Comparison of ENCODE assay signal across 8 cellular contexts in genomic region chr1:227787513-227788278, GRCh38. TPM values are rescaled to one million over a fixed set of nuclear protein-coding genes. Genes with fewer than 3 reads are reported as not detected.
DNase-seq lines count a peak whose midpoint lies in the region; ATAC-seq and TF ChIP-seq lines count a peak whose summit lies in the region.

No MANE protein-coding gene starts in this region.

- H3K36me3 Mint-ChIP-seq in activated naive CD8-positive, alpha-beta T cell treated with anti-CD3 and anti-CD28 coated beads, Interleukin-2, amount 50 U/mL, for 24 hours (ENCODE audit: low read depth): no peaks in the 10 kb centered on the region
- peaks cover 3% of the 10 kb centered on the region for H3K36me3 Mint-ChIP-seq in type B pancreatic cell

- 0 out of 2 replicates have a peak overlapping the region, but pooled peaks have one; percentile 17 for H3K9ac ChIP-seq in SU-DHL-6 (ENCODE audit: low read length)

- no peaks in the 10 kb centered on the region for H3K27me3 ChIP-seq in SU-DHL-6 (ENCODE audit: low read length)

- intact Hi-C loops in cardiac septum (cut with DNase I): loop anchor here (2.0 to 5.0 kb wide), 2 partner anchors 50 to 159 kb away; partner anchors contain the start of genes JMJD4, SNAP47 and WNT9A

- H3K27ac ChIP-seq in SU-DHL-6 (ENCODE audit: low read depth, low read length): no peak overlapping the region

- no peaks in the 10 kb centered on the region for H3K79me2 ChIP-seq in SU-DHL-6 (ENCODE audit: insufficient read depth, low read length)

- peak; percentile 91 for ATAC-seq in HG02678 (IDR thresholded peaks at IDR 0.05; ENCODE audit: unreplicated experiment)
- ATAC-seq in activated naive CD8-positive, alpha-beta T cell treated with anti-CD3 and anti-CD28 coated beads, Interleukin-2, amount 50 U/mL, for 24 hours: peak; percentile 94

- H3K4me3 Mint-ChIP-seq in activated naive CD8-positive, alpha-beta T cell treated with anti-CD3 and anti-CD28 coated beads, Interleukin-2, amount 50 U/mL, for 24 hours: peak overlapping the region; percentile 70
- H3K4me3 Mint-ChIP-seq in type B pancreatic cell: peak overlapping the region; percentile 83

- H3K4me1 Mint-ChIP-seq in activated naive CD8-positive, alpha-beta T cell treated with anti-CD3 and anti-CD28 coated beads, Interleukin-2, amount 50 U/mL, for 24 hours: peaks cover 18% of the 10 kb centered on the region
- peaks cover 9% of the 10 kb centered on the region for H3K4me1 Mint-ChIP-seq in type B pancreatic cell (ENCODE audit: unreplicated experiment)

- no peaks in the 10 kb centered on the region for H3K36me3 ChIP-seq in SU-DHL-6 (ENCODE audit: low read length)

- H2AFZ ChIP-seq in SU-DHL-6 (ENCODE audit: low read depth, low read length, severe bottlenecking): no peak overlapping the region

- H3K9me2 ChIP-seq in SU-DHL-6 (replicated peaks; ENCODE audit: insufficient read depth, low read length): no peaks in the 10 kb centered on the region

- no peak for TF ChIP-seq CTCF in GM12875 (IDR thresholded peaks at IDR 0.05; ENCODE audit: borderline replicate concordance, insufficient read depth, low read depth, low read length)
- TF ChIP-seq CTCF in SU-DHL-6 (IDR thresholded peaks at IDR 0.05; ENCODE audit: insufficient read depth, low read length, poor library complexity, severe bottlenecking): no peak
- no peak for TF ChIP-seq CTCF in type B pancreatic cell (conservative IDR thresholded peaks at IDR 0.05)

- H3K4me3 ChIP-seq in GM12875 (ENCODE audit: low read depth, low read length): peak overlapping the region; percentile 53
- H3K4me3 ChIP-seq in SU-DHL-6 (ENCODE audit: insufficient read depth, low read length, poor library complexity, severe bottlenecking): peak overlapping the region; percentile 1

- H3K27ac Mint-ChIP-seq in activated naive CD8-positive, alpha-beta T cell treated with anti-CD3 and anti-CD28 coated beads, Interleukin-2, amount 50 U/mL, for 24 hours: no peak overlapping the region
- peak overlapping the region; percentile 79 for H3K27ac Mint-ChIP-seq in type B pancreatic cell

- DNase-seq in NCI-H1105 treated with DMSO at 0.1 percent for 48 hours (lab: John Stamatoyannopoulos, UW) (peak; percentile 78), cardiac septum (ENCODE audit: low spot score) (peak; percentile 94), pons (ENCODE audit: low spot score) (peak; percentile 59), type B pancreatic cell (ENCODE audit: extremely low spot score, unreplicated experiment) (peak; percentile 91)
- DNase-seq in activated naive CD8-positive, alpha-beta T cell treated with anti-CD3 and anti-CD28 coated beads, Interleukin-2, amount 50 U/mL, for 24 hours: peak; percentile 90

- no peaks in the 10 kb centered on the region for H3K9me3 ChIP-seq in SU-DHL-6 (ENCODE audit: insufficient read depth, low read length)

- no peaks in the 10 kb centered on the region for H3K9me3 Mint-ChIP-seq in activated naive CD8-positive, alpha-beta T cell treated with anti-CD3 and anti-CD28 coated beads, Interleukin-2, amount 50 U/mL, for 24 hours
- no peaks in the 10 kb centered on the region for H3K9me3 Mint-ChIP-seq in type B pancreatic cell

- H4K20me1 ChIP-seq in SU-DHL-6 (ENCODE audit: low read depth, low read length): no peaks in the 10 kb centered on the region

- H3F3A ChIP-seq in SU-DHL-6 (ENCODE audit: insufficient read depth): no peaks in the 10 kb centered on the region

- H3K27me3 Mint-ChIP-seq in activated naive CD8-positive, alpha-beta T cell treated with anti-CD3 and anti-CD28 coated beads, Interleukin-2, amount 50 U/mL, for 24 hours: peaks cover 3% of the 10 kb centered on the region
- peaks cover 7% of the 10 kb centered on the region for H3K27me3 Mint-ChIP-seq in type B pancreatic cell

- H3K4me2 ChIP-seq in SU-DHL-6 (ENCODE audit: low read depth, low read length, poor library complexity, severe bottlenecking): peak overlapping the region; percentile 46

RNA-seq across cellular contexts. Expression of gene PRSS38, which starts 27.8 kb away (rescaled TPM):
- total RNA-seq in cardiac septum: not detected
- not detected in 2 replicates for total RNA-seq in type B pancreatic cell (ENCODE audit: low replicate concordance)

RNA-seq across cellular contexts. Expression of gene SNAP47, which starts 52.5 kb away (rescaled TPM):
- 44.0 TPM for total RNA-seq in cardiac septum
- 32.4 and 46.2 TPM in 2 replicates for total RNA-seq in type B pancreatic cell (ENCODE audit: low replicate concordance)

RNA-seq across cellular contexts. Expression of gene JMJD4, which starts 52.6 kb away (rescaled TPM):
- total RNA-seq in cardiac septum (10.7 TPM), type B pancreatic cell (ENCODE audit: low replicate concordance) (23.5 and 25.4 TPM in 2 replicates)
